ENCODE assay signal across 27 cellular contexts in genomic region chr1:11412166-11412565, GRCh38.
"Had no signal": no experiment of that assay in that cellular context is flagged by ENCODE, and none has a peak within 500 bp of the region (broad histone marks: within the 10 kb centered on the region; RNA-seq: fewer than 3 reads in every experiment).

No MANE protein-coding gene starts in this region.

- H3K27me3 Mint-ChIP-seq: activated CD4-positive, alpha-beta T cell treated with anti-CD3 and anti-CD28 coated beads for 36 hours; activated naive CD4-positive, alpha-beta T cell treated with anti-CD3 and anti-CD28 coated beads, Interleukin-2, amount 50 U/mL, for 24 hours; activated naive CD8-positive, alpha-beta T cell treated with anti-CD3 and anti-CD28 coated beads, Interleukin-2, amount 50 U/mL, for 24 hours had no signal

- H3K27ac ChIP-seq: breast epithelium, epithelial cell of prostate, left lung, lower lobe of right lung, ovary, prostate gland, skin epidermis, suprapubic skin, tibial artery had no signal

- H3K27ac Mint-ChIP-seq: activated CD4-positive, alpha-beta T cell treated with anti-CD3 and anti-CD28 coated beads for 36 hours; activated CD8-positive, alpha-beta memory T cell treated with anti-CD3 and anti-CD28 coated beads, Interleukin-2, amount 10 ng/mL, durations not matched to agents 7 days and 5 days; activated CD8-positive, alpha-beta T cell treated with anti-CD3 and anti-CD28 coated beads, Interleukin-2, amount 10 ng/mL, durations not matched to agents 7 days and 5 days; activated naive CD4-positive, alpha-beta T cell treated with anti-CD3 and anti-CD28 coated beads, Interleukin-2, amount 50 U/mL, for 24 hours; activated naive CD8-positive, alpha-beta T cell treated with anti-CD3 and anti-CD28 coated beads, Interleukin-2, amount 50 U/mL, for 24 hours; activated T-helper 2 cell treated with anti-CD3 and anti-CD28 coated beads, Interferon-gamma antibody, Interleukin-2, Interleukin-4, amounts not matched to agents 10 μg/mL and 5 μg/mL and 100 μg/mL, durations not matched to agents 14 hours and 24 hours and 36 hours; natural killer cell treated with Interleukin-12 subunit alpha and Interleukin-12 subunit beta and Interleukin-15 and Interleukin-18, amount 100 ng/mL, for 72 hours; stimulated activated memory B cell treated with anti-CD40 and anti-IgM and Interleukin-4, amounts not matched to agents 10 μg/mL and 1 μg/mL and 100 μg/mL, for 72 hours had no signal

- H3K36me3 ChIP-seq: breast epithelium, left lung, lower lobe of right lung, ovary, prostate gland, suprapubic skin, tibial artery had no signal

- H3K4me3 Mint-ChIP-seq: activated CD4-positive, alpha-beta T cell treated with anti-CD3 and anti-CD28 coated beads for 36 hours; activated CD8-positive, alpha-beta memory T cell treated with anti-CD3 and anti-CD28 coated beads, Interleukin-2, amount 10 ng/mL, durations not matched to agents 7 days and 5 days; activated CD8-positive, alpha-beta T cell treated with anti-CD3 and anti-CD28 coated beads, Interleukin-2, amount 10 ng/mL, durations not matched to agents 7 days and 5 days; activated naive CD4-positive, alpha-beta T cell treated with anti-CD3 and anti-CD28 coated beads, Interleukin-2, amount 50 U/mL, for 24 hours; activated naive CD8-positive, alpha-beta T cell treated with anti-CD3 and anti-CD28 coated beads, Interleukin-2, amount 50 U/mL, for 24 hours; natural killer cell treated with Interleukin-12 subunit alpha and Interleukin-12 subunit beta and Interleukin-15 and Interleukin-18, amount 100 ng/mL, for 72 hours; stimulated activated memory B cell treated with anti-CD40 and anti-IgM and Interleukin-4, amounts not matched to agents 10 μg/mL and 1 μg/mL and 100 μg/mL, for 72 hours had no signal

- H3K9me3 ChIP-seq: breast epithelium, left lung, lower lobe of right lung, mucosa of descending colon, ovary, prostate gland, suprapubic skin had no signal

- H3K4me3 ChIP-seq: breast epithelium, left lung, lower lobe of right lung, mucosa of descending colon, ovary, prostate gland, skin epidermis, suprapubic skin, tibial artery had no signal

- DNase-seq: activated CD4-positive, alpha-beta T cell treated with anti-CD3 and anti-CD28 coated beads for 36 hours; activated CD4-positive, CD25-positive, alpha-beta regulatory T cell; activated CD8-positive, alpha-beta memory T cell treated with anti-CD3 and anti-CD28 coated beads, Interleukin-2, amount 10 ng/mL, durations not matched to agents 7 days and 5 days; activated CD8-positive, alpha-beta T cell treated with anti-CD3 and anti-CD28 coated beads, Interleukin-2, amount 10 ng/mL, durations not matched to agents 7 days and 5 days; activated naive CD8-positive, alpha-beta T cell treated with anti-CD3 and anti-CD28 coated beads, Interleukin-2, amount 50 U/mL, for 24 hours; activated T-cell treated with anti-CD3 and anti-CD28 coated beads, Interleukin-2, amount 50 U/mL, for 48 hours; central memory CD4-positive, alpha-beta T cell; dermis blood vessel endothelial cell; effector CD4-positive, alpha-beta T cell; lower lobe of right lung; mesendoderm; mucosa of descending colon; ovary; retina; stimulated activated CD4-positive, alpha-beta T cell treated with anti-CD3 and anti-CD28 coated beads, Interleukin-4, amount 100 ng/mL, for 24 hours; tibial artery had no signal

- H3K4me1 ChIP-seq: breast epithelium, left lung, lower lobe of right lung, prostate gland, suprapubic skin, tibial artery had no signal

- H3K36me3 Mint-ChIP-seq: stimulated activated memory B cell treated with anti-CD40 and anti-IgM and Interleukin-4, amounts not matched to agents 10 μg/mL and 1 μg/mL and 100 μg/mL, for 72 hours had no signal

- H3K9me3 Mint-ChIP-seq: natural killer cell treated with Interleukin-12 subunit alpha and Interleukin-12 subunit beta and Interleukin-15 and Interleukin-18, amount 100 ng/mL, for 72 hours had no signal

- H3K27me3 ChIP-seq: ovary had no signal

- ATAC-seq: activated CD4-positive, alpha-beta T cell treated with anti-CD3 and anti-CD28 coated beads for 36 hours; activated CD8-positive, alpha-beta memory T cell treated with anti-CD3 and anti-CD28 coated beads, Interleukin-2, amount 10 ng/mL, durations not matched to agents 7 days and 5 days; activated CD8-positive, alpha-beta T cell treated with anti-CD3 and anti-CD28 coated beads, Interleukin-2, amount 10 ng/mL, durations not matched to agents 7 days and 5 days; activated naive CD8-positive, alpha-beta T cell treated with anti-CD3 and anti-CD28 coated beads, Interleukin-2, amount 50 U/mL, for 24 hours; left lung; lower lobe of right lung; mucosa of descending colon; natural killer cell treated with Interleukin-12 subunit alpha and Interleukin-12 subunit beta and Interleukin-15 and Interleukin-18, amount 100 ng/mL, for 72 hours; sciatic nerve; stimulated activated memory B cell treated with anti-CD40 and anti-IgM and Interleukin-4, amounts not matched to agents 10 μg/mL and 1 μg/mL and 100 μg/mL, for 72 hours had no signal
